In genomic region chr4:124641715-124642380, GRCh38 we compare ENCODE assay signal across 11 cellular contexts.
DNase-seq lines count a peak whose midpoint lies in the region; ATAC-seq and TF ChIP-seq lines count a peak whose summit lies in the region.
"Had no signal": no experiment of that assay in that cellular context is flagged by ENCODE, and none has a peak within 500 bp of the region (broad histone marks: within the 10 kb centered on the region; RNA-seq: fewer than 3 reads in every experiment).

No MANE protein-coding gene starts in this region.

- CTCF ChIA-PET in RWPE1 (lab: Yijun Ruan, JAX) = no interaction called here
- CTCF ChIA-PET in activated CD8-positive, alpha-beta T cell treated with anti-CD3 and anti-CD28 coated beads, Interleukin-2, amount 10 ng/mL, durations not matched to agents 7 days and 5 days (lab: Charles Lee) = no interaction called here

- H3K9me3 Mint-ChIP-seq in activated CD8-positive, alpha-beta T cell treated with anti-CD3 and anti-CD28 coated beads, Interleukin-2, amount 10 ng/mL, durations not matched to agents 7 days and 5 days (ENCODE audit: insufficient read depth) = no peaks in the 10 kb centered on the region
- H3K9me3 Mint-ChIP-seq: activated CD4-positive, alpha-beta T cell treated with anti-CD3 and anti-CD28 coated beads, Interleukin-2, amount 10 ng/mL, durations not matched to agents 7 days and 5 days had no signal

- no peaks in the 10 kb centered on the region for H3K27me3 ChIP-seq in foreskin keratinocyte

- DNase-seq in DMS53 treated with DMSO at 0.1 percent for 48 hours (lab: John Stamatoyannopoulos, UW; ENCODE audit: unreplicated experiment) = peak; percentile 3
- DNase-seq in RWPE1 (ENCODE audit: low spot score) = peak; percentile 38
- peak; percentile 64 to 87 for DNase-seq in foreskin keratinocyte
- no peak for DNase-seq in 8988T
- no peak for DNase-seq in activated CD8-positive, alpha-beta T cell treated with anti-CD3 and anti-CD28 coated beads, Interleukin-2, amount 10 ng/mL, durations not matched to agents 7 days and 5 days
- DNase-seq: activated CD4-positive, alpha-beta T cell treated with anti-CD3 and anti-CD28 coated beads, Interleukin-2, amount 10 ng/mL, durations not matched to agents 7 days and 5 days; head of caudate nucleus; NCI-H1417 treated with DMSO at 0.1 percent for 48 hours had no signal

- no peak overlapping the region for H3K27ac ChIP-seq in RWPE1
- peak overlapping the region; percentile 61 for H3K27ac ChIP-seq in foreskin keratinocyte

- TF ChIP-seq CTCF in RWPE1 (conservative IDR thresholded peaks at IDR 0.05; ENCODE audit: low read depth) (no peak), foreskin keratinocyte (conservative IDR thresholded peaks at IDR 0.05) (no peak)

- no peak overlapping the region for H3K4me3 Mint-ChIP-seq in activated CD8-positive, alpha-beta T cell treated with anti-CD3 and anti-CD28 coated beads, Interleukin-2, amount 10 ng/mL, durations not matched to agents 7 days and 5 days
- H3K4me3 Mint-ChIP-seq: activated CD4-positive, alpha-beta T cell treated with anti-CD3 and anti-CD28 coated beads, Interleukin-2, amount 10 ng/mL, durations not matched to agents 7 days and 5 days had no signal

- POLR2A ChIA-PET in RWPE1 (lab: Yijun Ruan, JAX; ENCODE audit: low non-redundant PET) = interaction anchor here (0.6 kb wide), 1 partner anchor 11 kb away, joined by 3 read pairs; no protein-coding TSS in a partner anchor
- POLR2A ChIA-PET in activated CD8-positive, alpha-beta T cell treated with anti-CD3 and anti-CD28 coated beads, Interleukin-2, amount 10 ng/mL, durations not matched to agents 7 days and 5 days (lab: Charles Lee) = no interaction called here

- H3K27ac Mint-ChIP-seq in activated CD8-positive, alpha-beta T cell treated with anti-CD3 and anti-CD28 coated beads, Interleukin-2, amount 10 ng/mL, durations not matched to agents 7 days and 5 days = no peak overlapping the region
- H3K27ac Mint-ChIP-seq: activated CD4-positive, alpha-beta T cell treated with anti-CD3 and anti-CD28 coated beads, Interleukin-2, amount 10 ng/mL, durations not matched to agents 7 days and 5 days had no signal

- ATAC-seq in HG03066 (IDR thresholded peaks at IDR 0.05; ENCODE audit: low read depth, unreplicated experiment) (peak; percentile 51), foreskin keratinocyte (peak; percentile 87), HG03520 (IDR thresholded peaks at IDR 0.05; ENCODE audit: unreplicated experiment) (no peak), HG03196 (IDR thresholded peaks at IDR 0.05; ENCODE audit: unreplicated experiment) (no peak)
- ATAC-seq in activated CD8-positive, alpha-beta T cell treated with anti-CD3 and anti-CD28 coated beads, Interleukin-2, amount 10 ng/mL, durations not matched to agents 7 days and 5 days = no peak

- H3K4me1 Mint-ChIP-seq in activated CD8-positive, alpha-beta T cell treated with anti-CD3 and anti-CD28 coated beads, Interleukin-2, amount 10 ng/mL, durations not matched to agents 7 days and 5 days (ENCODE audit: low read depth) = no peaks in the 10 kb centered on the region
- H3K4me1 Mint-ChIP-seq: activated CD4-positive, alpha-beta T cell treated with anti-CD3 and anti-CD28 coated beads, Interleukin-2, amount 10 ng/mL, durations not matched to agents 7 days and 5 days had no signal

- H3K36me3 Mint-ChIP-seq in activated CD8-positive, alpha-beta T cell treated with anti-CD3 and anti-CD28 coated beads, Interleukin-2, amount 10 ng/mL, durations not matched to agents 7 days and 5 days (ENCODE audit: low read depth) = no peaks in the 10 kb centered on the region

- H3K4me1 ChIP-seq in foreskin keratinocyte = peaks cover 26% of the 10 kb centered on the region

- H3K27me3 Mint-ChIP-seq in activated CD8-positive, alpha-beta T cell treated with anti-CD3 and anti-CD28 coated beads, Interleukin-2, amount 10 ng/mL, durations not matched to agents 7 days and 5 days (ENCODE audit: low read depth) = no peaks in the 10 kb centered on the region
- H3K27me3 Mint-ChIP-seq: activated CD4-positive, alpha-beta T cell treated with anti-CD3 and anti-CD28 coated beads, Interleukin-2, amount 10 ng/mL, durations not matched to agents 7 days and 5 days had no signal

Comparison
In these comparisons a context has a peak if more than half of its experiments do, and no peak if none do; other contexts are left out.
1. DNase-seq: peak in DMS53 treated with DMSO at 0.1 percent for 48 hours (single experiment), RWPE1 (single experiment) and foreskin keratinocyte (2 of 2); none in 8988T (single experiment) and activated CD8-positive, alpha-beta T cell treated with anti-CD3 and anti-CD28 coated beads, Interleukin-2, amount 10 ng/mL, durations not matched to agents 7 days and 5 days (single experiment).
2. ATAC-seq: peak in HG03066 (single experiment) and foreskin keratinocyte (single experiment); none in HG03520 (single experiment), HG03196 (single experiment) and activated CD8-positive, alpha-beta T cell treated with anti-CD3 and anti-CD28 coated beads, Interleukin-2, amount 10 ng/mL, durations not matched to agents 7 days and 5 days (single experiment).